8 cellular contexts compared by ENCODE assay signal in genomic region chr1:179026813-179027664, GRCh38. TPM values are rescaled to one million over a fixed set of nuclear protein-coding genes. Genes with fewer than 3 reads are reported as not detected.
A peak's percentile ranks its signal among the peaks of the same experiment; 100 is the strongest.
DNase-seq lines count a peak whose midpoint lies in the region; ATAC-seq and TF ChIP-seq lines count a peak whose summit lies in the region.

No MANE protein-coding gene starts in this region.

- H3K36me3 ChIP-seq in MG63 (peaks cover 6% of the 10 kb centered on the region), ectodermal cell (ENCODE audit: control insufficient read depth, insufficient read depth, low read length) (no peaks in the 10 kb centered on the region), neural cell (ENCODE audit: insufficient read depth, low read length) (no peaks in the 10 kb centered on the region)

- DNase-seq in CD1c-positive myeloid dendritic cell (ENCODE audit: extremely low spot score) (peak; percentile 35), MG63 (no peak), NCI-H510A (lab: John Stamatoyannopoulos, UW) (no peak)
- no peak for DNase-seq in activated CD8-positive, alpha-beta memory T cell treated with anti-CD3 and anti-CD28 coated beads, Interleukin-2, amount 50 U/mL, for 48 hours

- peaks cover 3% of the 10 kb centered on the region for H3K4me1 ChIP-seq in ectodermal cell (ENCODE audit: control insufficient read depth, insufficient read depth, low read length)

- peak overlapping the region; percentile 82 for H3K9ac ChIP-seq in neural cell (ENCODE audit: low read length)

- no peaks in the 10 kb centered on the region for H3F3A ChIP-seq in neural cell (ENCODE audit: insufficient read depth, low read length, poor library complexity, severe bottlenecking)

- H3K79me2 ChIP-seq in neural cell (replicated peaks; ENCODE audit: insufficient read depth, low read length), result peaks cover 32% of the 10 kb centered on the region

- no peak for ATAC-seq in HG03097 (IDR thresholded peaks at IDR 0.05; ENCODE audit: low FRiP score, unreplicated experiment)
- ATAC-seq in GM19023 (IDR thresholded peaks at IDR 0.05; ENCODE audit: unreplicated experiment), result no peak

- H3K9me3 ChIP-seq in MG63 (no peaks in the 10 kb centered on the region), ectodermal cell (ENCODE audit: control insufficient read depth, low read length) (no peaks in the 10 kb centered on the region), neural cell (ENCODE audit: low read length) (no peaks in the 10 kb centered on the region)

- no peak for TF ChIP-seq EP300 in neural cell (conservative IDR thresholded peaks at IDR 0.05; ENCODE audit: poor library complexity, severe bottlenecking)

- H3K4me2 ChIP-seq in neural cell (ENCODE audit: low read length), result peak overlapping the region; percentile 56

- peak overlapping the region; percentile 43 for H2AFZ ChIP-seq in neural cell (ENCODE audit: low read depth, low read length)

- H3K9me2 ChIP-seq in neural cell (ENCODE audit: insufficient read depth, low read length), result no peaks in the 10 kb centered on the region

- no peaks in the 10 kb centered on the region for H4K20me1 ChIP-seq in neural cell (ENCODE audit: insufficient read depth)

- H3K4me3 ChIP-seq in MG63, result peak overlapping the region; percentile 100
- peak overlapping the region; percentile 77 for H3K4me3 ChIP-seq in ectodermal cell (ENCODE audit: insufficient read depth, low read depth, low read length)
- H3K4me3 ChIP-seq in neural cell (ENCODE audit: low read length), result peak overlapping the region; percentile 96

- H3K27me3 ChIP-seq in MG63, result peaks cover 3% of the 10 kb centered on the region; the same call in 1 of the 2 replicates
- peaks cover 8% of the 10 kb centered on the region for H3K27me3 ChIP-seq in ectodermal cell (ENCODE audit: control insufficient read depth, insufficient read depth, low read length, poor library complexity, severe bottlenecking)
- no peaks in the 10 kb centered on the region for H3K27me3 ChIP-seq in neural cell (ENCODE audit: insufficient read depth, low read depth, low read length)

- peak overlapping the region; percentile 83 for H3K27ac ChIP-seq in ectodermal cell (ENCODE audit: insufficient read depth, low read depth, low read length, poor library complexity, severe bottlenecking)
- peak overlapping the region; percentile 69 for H3K27ac ChIP-seq in neural cell (ENCODE audit: low read length)

- TF ChIP-seq CTCF in neural cell (IDR thresholded peaks at IDR 0.05; ENCODE audit: poor library complexity, severe bottlenecking), result no peak

- TF ChIP-seq RAD21 in neural cell (conservative IDR thresholded peaks at IDR 0.05), result no peak

- WGBS in ectodermal cell, 2 experiments, result 37 to 44% methylated on average over 11 of the region's 11 CpGs

TF ChIP-seq in neural cell, 6 proteins besides CTCF, POLR2A, EP300 and RAD21:
- TF ChIP-seq POLR2AphosphoS5 (IDR thresholded peaks at IDR 0.05) (no peak), TAF1 (IDR thresholded peaks at IDR 0.05; ENCODE audit: low read depth) (no peak), MXI1 (conservative IDR thresholded peaks at IDR 0.05; ENCODE audit: poor library complexity, severe bottlenecking) (no peak), SMC3 (conservative IDR thresholded peaks at IDR 0.05; ENCODE audit: poor library complexity) (no peak), REST (IDR thresholded peaks at IDR 0.05; ENCODE audit: borderline replicate concordance) (no peak), EZH2 (IDR thresholded peaks at IDR 0.05; ENCODE audit: borderline replicate concordance, insufficient read depth, low read length, poor library complexity, severe bottlenecking) (no peak)

RNA-seq across cellular contexts. Expression of gene FAM20B, which starts 1.3 kb away (rescaled TPM):
- 29.6 and 33.2 TPM in 2 replicates for total RNA-seq in MG63 (2014; rRNA removed; shearing (Covaris generic); ENCODE audit: low replicate concordance)
- polyA plus RNA-seq in ectodermal cell (2013, experiment 1 of 4), result 39.5 TPM
- 37.7 TPM for polyA plus RNA-seq in ectodermal cell (2013, experiment 2 of 4)
- 27.7 TPM for polyA plus RNA-seq in ectodermal cell (2013, experiment 3 of 4)
- polyA plus RNA-seq in ectodermal cell (2013, experiment 4 of 4), result 30.8 TPM
- polyA plus RNA-seq in neural cell, result 21.8 and 25.1 TPM in 2 replicates
- 47.0 and 49.1 TPM in 2 replicates for polyA minus RNA-seq in neural cell

RNA-seq across cellular contexts. Expression of gene TOR3A, which starts 54.8 kb away (rescaled TPM):
- 56.3 and 102 TPM in 2 replicates for total RNA-seq in MG63 (2014; rRNA removed; shearing (Covaris generic); ENCODE audit: low replicate concordance)
- 16.3 TPM for polyA plus RNA-seq in ectodermal cell (2013, experiment 1 of 4)
- 17.3 TPM for polyA plus RNA-seq in ectodermal cell (2013, experiment 2 of 4)
- 14.1 TPM for polyA plus RNA-seq in ectodermal cell (2013, experiment 3 of 4)
- polyA plus RNA-seq in ectodermal cell (2013, experiment 4 of 4), result 14.8 TPM
- polyA plus RNA-seq in neural cell, result 13.5 and 21.6 TPM in 2 replicates
- 17.7 and 18.5 TPM in 2 replicates for polyA minus RNA-seq in neural cell
